ENCODE assay signal across 14 cellular contexts in genomic region chr10:99339563-99340047, GRCh38. TPM values are rescaled to one million over a fixed set of nuclear protein-coding genes. Genes with fewer than 3 reads are reported as not detected.
A peak's percentile ranks its signal among the peaks of the same experiment; 100 is the strongest.
DNase-seq lines count a peak whose midpoint lies in the region; ATAC-seq, FAIRE-seq and TF ChIP-seq lines count a peak whose summit lies in the region.
"Had no signal": no experiment of that assay in that cellular context is flagged by ENCODE, and none has a peak within 500 bp of the region (broad histone marks: within the 10 kb centered on the region; RNA-seq: fewer than 3 reads in every experiment).

No MANE protein-coding gene starts in this region.

- no peak for TF ChIP-seq CTCF in A549 (IDR thresholded peaks at IDR 0.05)
- no peak for TF ChIP-seq CTCF in Panc1 (IDR thresholded peaks at IDR 0.05)
- TF ChIP-seq CTCF in hepatocyte (IDR thresholded peaks at IDR 0.05; ENCODE audit: poor library complexity) = no peak

- no peak overlapping the region for H2AFZ ChIP-seq in GM23248
- H2AFZ ChIP-seq in hepatocyte = no peak overlapping the region

- ATAC-seq in A549 (no peak), Panc1 (no peak)

- no peak for FAIRE-seq in A549 (lab: Jason Lieb, UNC)
- no peak for FAIRE-seq in H54 (lab: Jason Lieb, UNC)

- no peaks in the 10 kb centered on the region for H3K27me3 ChIP-seq in GM23248 (replicated peaks; ENCODE audit: insufficient read depth)
- H3K27me3 ChIP-seq in Panc1 (ENCODE audit: control insufficient read depth, insufficient read depth, low read length) = no peaks in the 10 kb centered on the region
- no peaks in the 10 kb centered on the region for H3K27me3 ChIP-seq in hepatocyte

- H3K4me3 ChIP-seq in A549 (no peak overlapping the region), GM23248 (no peak overlapping the region), Panc1 (ENCODE audit: low read depth in 2 of 2, low read length in 2 of 2) (no peak overlapping the region), hepatocyte (no peak overlapping the region)

- TF ChIP-seq POLR2A in A549 (IDR thresholded peaks at IDR 0.05; ENCODE audit: low read length) = no peak
- no peak for TF ChIP-seq POLR2A in H54 (IDR thresholded peaks at IDR 0.05; ENCODE audit: low read depth, low read length)

- peak overlapping the region; percentile 86 to 87 for H3K27ac ChIP-seq in A549
- peak overlapping the region; percentile 35 for H3K27ac ChIP-seq in GM23248
- H3K27ac ChIP-seq in Panc1 (ENCODE audit: low read length) = peak overlapping the region; percentile 49; the same call in 1 of the 2 replicates
- peak overlapping the region; percentile 45 for H3K27ac ChIP-seq in hepatocyte

- no peak for TF ChIP-seq RAD21 in A549 (conservative IDR thresholded peaks at IDR 0.05 in 1 of 2, IDR thresholded peaks at IDR 0.05 in 1 of 2)

- H3K79me2 ChIP-seq in GM23248 (ENCODE audit: insufficient read depth) (no peaks in the 10 kb centered on the region), hepatocyte (no peaks in the 10 kb centered on the region)

- H3K4me2 ChIP-seq in A549 (peak overlapping the region; percentile 83), GM23248 (ENCODE audit: unreplicated experiment) (no peak overlapping the region), hepatocyte (no peak overlapping the region)

- H3K36me3 ChIP-seq in GM23248 (ENCODE audit: low read depth) (no peaks in the 10 kb centered on the region), Panc1 (ENCODE audit: control insufficient read depth, insufficient read depth, low read length) (no peaks in the 10 kb centered on the region), hepatocyte (replicated peaks; ENCODE audit: insufficient read depth, low read depth) (no peaks in the 10 kb centered on the region)

- H3K4me1 ChIP-seq in A549 (peaks cover 69% of the 10 kb centered on the region), GM23248 (ENCODE audit: insufficient read depth) (peaks cover 15% of the 10 kb centered on the region), Panc1 (ENCODE audit: control insufficient read depth, insufficient read depth, low read length) (peaks cover 32% of the 10 kb centered on the region), hepatocyte (ENCODE audit: insufficient read depth) (peaks cover 9% of the 10 kb centered on the region)

- no peaks in the 10 kb centered on the region for H3F3A ChIP-seq in GM23248 (ENCODE audit: insufficient read depth)

- no peaks in the 10 kb centered on the region for H3K9me2 ChIP-seq in GM23248 (ENCODE audit: insufficient read depth)
- H3K9me2 ChIP-seq in hepatocyte (replicated peaks; ENCODE audit: insufficient read depth) = no peaks in the 10 kb centered on the region

- POLR2A ChIA-PET in A549 (lab: Yijun Ruan, JAX) (interaction anchor here (3.0 kb wide), 1 partner anchor 10 kb away, joined by 15 read pairs; the partner anchor contains the start of gene CNNM1), Panc1 (lab: Charles Lee) (interaction anchor here (0.6 kb wide), 1 partner anchor 118 kb away, joined by 4 read pairs; no protein-coding TSS in a partner anchor)

- CTCF ChIA-PET in A549 (lab: Yijun Ruan, JAX) (interaction anchor here (0.6 to 1.6 kb wide), 5 partner anchors 12 to 51 kb away, joined by 3 to 4 read pairs (median 3); no protein-coding TSS in a partner anchor), Panc1 (lab: Charles Lee) (no interaction called here)

- no peak overlapping the region for H3K9ac ChIP-seq in GM23248

- H3K9me3 ChIP-seq in A549 = peaks cover 10% of the 10 kb centered on the region; the same call in 2 of the 3 replicates
- no peaks in the 10 kb centered on the region for H3K9me3 ChIP-seq in GM23248 (ENCODE audit: low read depth)
- no peaks in the 10 kb centered on the region for H3K9me3 ChIP-seq in Panc1 (ENCODE audit: control insufficient read depth, insufficient read depth, low read depth, low read length)
- no peaks in the 10 kb centered on the region for H3K9me3 ChIP-seq in hepatocyte (ENCODE audit: low read depth)

- 72% methylated on average over 3 of the region's 3 CpGs for WGBS in A549 (ENCODE audit: missing lambda C conversion rate)
- 83 to 89% methylated on average over 3 of the region's 3 CpGs for WGBS in GM23248 (ENCODE audit: low coverage in 1 of 2, low lambda C conversion rate in 2 of 2, missing lambda C conversion rate in 2 of 2), 2 experiments
- WGBS in hepatocyte (ENCODE audit: low lambda C conversion rate, missing lambda C conversion rate) = 88% methylated on average over 3 of the region's 3 CpGs

- intact Hi-C loops in Panc1 (cut with micrococcal nuclease; ENCODE audit: unreplicated experiment) = no loop called here

- H4K20me1 ChIP-seq in GM23248 (ENCODE audit: insufficient read depth) (no peaks in the 10 kb centered on the region), hepatocyte (ENCODE audit: insufficient read depth, poor library complexity, severe bottlenecking) (no peaks in the 10 kb centered on the region)

- no peak for TF ChIP-seq EP300 in A549 (IDR thresholded peaks at IDR 0.05)

- no TSS peak for BruUV-seq in Panc1 (replicated peaks; lab: Mats Ljungman, UMichigan)

- in situ Hi-C loops in GM23248 (cut with MboI) = no loop called here
- in situ Hi-C loops in Panc1 (cut with HindIII; ENCODE audit: low pct_unique_long_range_greater_than_20kb, low sequenced_read_pairs) = no loop called here

- DNase-seq in A549 (ENCODE audit: low read depth in 1 of 2, low spot score in 1 of 2) = no peak
- DNase-seq in GM23248 = no peak
- DNase-seq in Panc1 (ENCODE audit: low read depth, low spot score) = no peak
- no peak for DNase-seq in hepatocyte (ENCODE audit: low spot score)
- DNase-seq in OCI-M2 (lab: John Stamatoyannopoulos, UW; ENCODE audit: unreplicated experiment) = no peak
- no peak for DNase-seq in NCI-H345 treated with DMSO at 0.1 percent for 48 hours (lab: John Stamatoyannopoulos, UW; ENCODE audit: unreplicated experiment)
- DNase-seq in H54 (ENCODE audit: insufficient read length, low spot score) = no peak
- no peak for DNase-seq in NCI-H510A (lab: John Stamatoyannopoulos, UW)
- DNase-seq: CD4-positive, CD25-positive, alpha-beta regulatory T cell; DMS53; H7; KG1 had no signal

TF ChIP-seq in A549, 52 proteins besides CTCF, POLR2A, EP300 and RAD21:
- TF ChIP-seq MAFK (IDR thresholded peaks at IDR 0.05; ENCODE audit: partially characterized antibody) (peak; percentile 41), MAX (IDR thresholded peaks at IDR 0.05) (no peak)

RNA-seq across cellular contexts. Expression of gene CNNM1, which starts 10.4 kb away (rescaled TPM):
- 14.2 and 17.0 TPM in 2 replicates for polyA plus RNA-seq in A549 (2011; rRNA removed)
- 9.8 and 13.4 TPM in 2 replicates for polyA plus RNA-seq in A549 (2012; cell fraction: cytosol; rRNA removed)
- polyA plus RNA-seq in A549 (2012; cell fraction: nucleus; rRNA removed) = 13.9 and 16.4 TPM in 2 replicates
- polyA plus RNA-seq in A549 (2017; fragmentation: RNase III; extraction: RNeasy Plus Mini Kit Qiagen cat#74134 plus additional on column Dnase treatment) = 12.5 to 17.7 TPM (median 17.5 TPM) in 3 replicates
- 19.2 and 22.0 TPM in 2 replicates for polyA minus RNA-seq in A549 (2011; rRNA and poly(A)+ RNA removed)
- total RNA-seq in GM23248 (2014; rRNA removed; shearing (Covaris generic)) = 1.6 and 2.1 TPM in 2 replicates
- polyA plus RNA-seq in GM23248 (2016; fragmentation: Nextera tagmentation; extraction: Ambion mirVana) = 0.95 and 1.1 TPM in 2 replicates
- total RNA-seq in Panc1 (2021; ENCODE audit: unreplicated experiment) = 16.6 TPM
- 12.7 TPM for polyA plus RNA-seq in Panc1 (2012; ENCODE audit: insufficient read length)
- 3.8 and 4.8 TPM in 2 replicates for total RNA-seq in hepatocyte
- 2.2 and 2.5 TPM in 2 replicates for polyA plus RNA-seq in hepatocyte
- total RNA-seq: A172; CD4-positive, CD25-positive, alpha-beta regulatory T cell had no signal
- polyA plus RNA-seq: IgD-negative memory B cell had no signal

Comparison
In these comparisons a context has a peak if more than half of its experiments do, and no peak if none do; other contexts are left out.
1. H3K27ac ChIP-seq: peak in every context shown above with its lines; median percentile 86 in A549; 49 in Panc1; 45 in hepatocyte; 35 in GM23248.